In the genomic region with DNA sequence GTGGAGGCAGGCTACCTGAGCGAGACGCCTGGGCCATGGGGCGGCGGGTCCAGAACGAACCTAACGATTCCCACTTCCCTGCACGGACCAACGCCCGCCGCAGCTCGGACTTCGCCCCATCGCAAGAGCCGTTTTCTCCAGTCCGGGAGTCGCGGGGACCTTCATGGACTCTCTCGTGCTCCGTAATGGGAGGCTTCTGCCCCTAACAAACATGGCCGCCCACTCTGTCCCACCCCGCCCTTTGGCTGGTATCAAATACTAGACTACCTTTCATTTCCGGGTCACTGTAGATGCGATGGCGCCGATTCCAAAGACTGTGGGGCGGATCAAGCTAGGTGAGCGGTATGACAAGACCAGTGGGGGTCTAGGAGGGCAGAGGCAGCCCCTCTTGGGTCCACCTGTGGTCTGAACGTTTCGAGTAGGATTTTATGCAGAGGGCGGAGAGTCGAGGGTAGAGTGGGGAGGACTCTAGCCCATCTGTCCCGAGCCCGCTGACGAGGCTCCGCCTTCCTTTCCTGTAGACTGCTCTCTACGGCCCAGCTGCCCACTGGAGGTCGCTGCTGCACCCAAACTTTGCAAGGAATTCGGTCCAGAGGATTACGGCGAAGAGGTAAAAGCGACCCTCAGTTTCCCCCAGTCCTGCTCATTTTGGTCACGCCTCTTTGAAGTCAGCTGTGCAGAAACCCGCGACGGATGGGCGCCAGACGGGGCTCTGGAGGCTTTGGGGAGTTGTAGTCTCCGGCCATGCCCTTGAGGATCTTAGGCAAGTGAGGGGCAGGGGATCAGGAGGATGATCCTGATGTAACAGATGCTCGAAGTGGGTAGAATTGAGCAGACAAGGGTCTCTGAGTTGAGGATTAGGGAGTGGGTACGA, we compare ENCODE assay signal across 1 cellular context.
A peak's percentile ranks its signal among the peaks of the same experiment; 100 is the strongest.
TF ChIP-seq lines count a peak whose summit lies in the region.

A gene with protein sequence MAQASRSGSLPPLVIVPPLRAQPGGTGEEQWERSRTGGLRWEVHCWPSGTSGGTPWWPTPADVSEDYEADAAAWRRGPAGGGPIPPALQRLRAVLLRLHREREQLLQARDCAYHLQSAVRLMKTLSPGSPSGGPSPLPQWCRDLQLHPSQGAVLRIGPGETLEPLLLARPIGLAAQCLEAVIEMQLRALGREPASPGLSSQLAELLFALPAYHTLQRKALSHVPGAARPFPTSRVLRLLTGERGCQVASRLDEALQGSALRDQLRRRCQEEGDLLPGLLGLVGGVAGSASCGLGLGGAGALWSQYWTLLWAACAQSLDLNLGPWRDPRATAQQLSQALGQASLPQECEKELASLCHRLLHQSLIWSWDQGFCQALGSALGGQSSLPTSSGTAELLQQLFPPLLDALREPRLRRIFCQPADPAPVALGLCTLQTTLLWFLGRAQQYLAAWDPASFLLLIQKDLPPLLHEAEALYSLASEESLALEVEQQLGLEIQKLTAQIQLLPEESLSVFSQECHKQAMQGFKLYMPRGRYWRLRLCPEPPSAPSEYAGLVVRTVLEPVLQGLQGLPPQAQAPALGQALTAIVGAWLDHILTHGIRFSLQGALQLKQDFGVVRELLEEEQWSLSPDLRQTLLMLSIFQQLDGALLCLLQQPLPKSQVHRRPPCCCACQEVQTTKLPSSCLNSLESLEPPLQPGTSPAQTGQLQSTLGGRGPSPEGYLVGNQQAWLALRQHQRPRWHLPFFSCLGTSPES (minus strand): TSS at position 198 of the 874 bp plus-strand sequence. CDS start 161 bp downstream, at position 37.
A gene (plus strand): TSS at position 281 of the 874 bp plus-strand sequence. CDS start 15 bp downstream, at position 296.

TF ChIP-seq in K562, 482 proteins besides CTCF, POLR2A, EP300 and RAD21 (continued from another document and continues in another):
- TF ChIP-seq, protein P1, sequence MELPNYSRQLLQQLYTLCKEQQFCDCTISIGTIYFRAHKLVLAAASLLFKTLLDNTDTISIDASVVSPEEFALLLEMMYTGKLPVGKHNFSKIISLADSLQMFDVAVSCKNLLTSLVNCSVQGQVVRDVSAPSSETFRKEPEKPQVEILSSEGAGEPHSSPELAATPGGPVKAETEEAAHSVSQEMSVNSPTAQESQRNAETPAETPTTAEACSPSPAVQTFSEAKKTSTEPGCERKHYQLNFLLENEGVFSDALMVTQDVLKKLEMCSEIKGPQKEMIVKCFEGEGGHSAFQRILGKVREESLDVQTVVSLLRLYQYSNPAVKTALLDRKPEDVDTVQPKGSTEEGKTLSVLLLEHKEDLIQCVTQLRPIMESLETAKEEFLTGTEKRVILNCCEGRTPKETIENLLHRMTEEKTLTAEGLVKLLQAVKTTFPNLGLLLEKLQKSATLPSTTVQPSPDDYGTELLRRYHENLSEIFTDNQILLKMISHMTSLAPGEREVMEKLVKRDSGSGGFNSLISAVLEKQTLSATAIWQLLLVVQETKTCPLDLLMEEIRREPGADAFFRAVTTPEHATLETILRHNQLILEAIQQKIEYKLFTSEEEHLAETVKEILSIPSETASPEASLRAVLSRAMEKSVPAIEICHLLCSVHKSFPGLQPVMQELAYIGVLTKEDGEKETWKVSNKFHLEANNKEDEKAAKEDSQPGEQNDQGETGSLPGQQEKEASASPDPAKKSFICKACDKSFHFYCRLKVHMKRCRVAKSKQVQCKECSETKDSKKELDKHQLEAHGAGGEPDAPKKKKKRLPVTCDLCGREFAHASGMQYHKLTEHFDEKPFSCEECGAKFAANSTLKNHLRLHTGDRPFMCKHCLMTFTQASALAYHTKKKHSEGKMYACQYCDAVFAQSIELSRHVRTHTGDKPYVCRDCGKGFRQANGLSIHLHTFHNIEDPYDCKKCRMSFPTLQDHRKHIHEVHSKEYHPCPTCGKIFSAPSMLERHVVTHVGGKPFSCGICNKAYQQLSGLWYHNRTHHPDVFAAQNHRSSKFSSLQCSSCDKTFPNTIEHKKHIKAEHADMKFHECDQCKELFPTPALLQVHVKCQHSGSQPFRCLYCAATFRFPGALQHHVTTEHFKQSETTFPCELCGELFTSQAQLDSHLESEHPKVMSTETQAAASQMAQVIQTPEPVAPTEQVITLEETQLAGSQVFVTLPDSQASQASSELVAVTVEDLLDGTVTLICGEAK (IDR thresholded peaks at IDR 0.05): peak; percentile 95
- TF ChIP-seq, protein P1 (CRISPR knock-in tag; IDR thresholded peaks at IDR 0.05): no peak
- TF ChIP-seq, protein P2, sequence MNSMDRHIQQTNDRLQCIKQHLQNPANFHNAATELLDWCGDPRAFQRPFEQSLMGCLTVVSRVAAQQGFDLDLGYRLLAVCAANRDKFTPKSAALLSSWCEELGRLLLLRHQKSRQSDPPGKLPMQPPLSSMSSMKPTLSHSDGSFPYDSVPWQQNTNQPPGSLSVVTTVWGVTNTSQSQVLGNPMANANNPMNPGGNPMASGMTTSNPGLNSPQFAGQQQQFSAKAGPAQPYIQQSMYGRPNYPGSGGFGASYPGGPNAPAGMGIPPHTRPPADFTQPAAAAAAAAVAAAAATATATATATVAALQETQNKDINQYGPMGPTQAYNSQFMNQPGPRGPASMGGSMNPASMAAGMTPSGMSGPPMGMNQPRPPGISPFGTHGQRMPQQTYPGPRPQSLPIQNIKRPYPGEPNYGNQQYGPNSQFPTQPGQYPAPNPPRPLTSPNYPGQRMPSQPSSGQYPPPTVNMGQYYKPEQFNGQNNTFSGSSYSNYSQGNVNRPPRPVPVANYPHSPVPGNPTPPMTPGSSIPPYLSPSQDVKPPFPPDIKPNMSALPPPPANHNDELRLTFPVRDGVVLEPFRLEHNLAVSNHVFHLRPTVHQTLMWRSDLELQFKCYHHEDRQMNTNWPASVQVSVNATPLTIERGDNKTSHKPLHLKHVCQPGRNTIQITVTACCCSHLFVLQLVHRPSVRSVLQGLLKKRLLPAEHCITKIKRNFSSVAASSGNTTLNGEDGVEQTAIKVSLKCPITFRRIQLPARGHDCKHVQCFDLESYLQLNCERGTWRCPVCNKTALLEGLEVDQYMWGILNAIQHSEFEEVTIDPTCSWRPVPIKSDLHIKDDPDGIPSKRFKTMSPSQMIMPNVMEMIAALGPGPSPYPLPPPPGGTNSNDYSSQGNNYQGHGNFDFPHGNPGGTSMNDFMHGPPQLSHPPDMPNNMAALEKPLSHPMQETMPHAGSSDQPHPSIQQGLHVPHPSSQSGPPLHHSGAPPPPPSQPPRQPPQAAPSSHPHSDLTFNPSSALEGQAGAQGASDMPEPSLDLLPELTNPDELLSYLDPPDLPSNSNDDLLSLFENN (IDR thresholded peaks at IDR 0.05; ENCODE audit: low read depth in 2 of 2, low read length in 2 of 2): 0 out of 4 replicates have a peak, but pooled peaks of 1 of the 2 experiments have one; percentile 35
- TF ChIP-seq PML (IDR thresholded peaks at IDR 0.05; ENCODE audit: low read length) (peak; percentile 68), CXXC5 (CRISPR knock-in tag; IDR thresholded peaks at IDR 0.05) (0 out of 2 replicates have a peak, but pooled peaks have one; percentile 59), HLTF (IDR thresholded peaks at IDR 0.05) (no peak; the same call in 1 of the 2 replicates), TAF1 (IDR thresholded peaks at IDR 0.05; ENCODE audit: control insufficient read depth, extremely low read depth, insufficient read depth, low read length, severe bottlenecking) (peak; percentile 83), GABPB1 (CRISPR knock-in tag; IDR thresholded peaks at IDR 0.05) (peak; percentile 98)
- TF ChIP-seq, protein P3, sequence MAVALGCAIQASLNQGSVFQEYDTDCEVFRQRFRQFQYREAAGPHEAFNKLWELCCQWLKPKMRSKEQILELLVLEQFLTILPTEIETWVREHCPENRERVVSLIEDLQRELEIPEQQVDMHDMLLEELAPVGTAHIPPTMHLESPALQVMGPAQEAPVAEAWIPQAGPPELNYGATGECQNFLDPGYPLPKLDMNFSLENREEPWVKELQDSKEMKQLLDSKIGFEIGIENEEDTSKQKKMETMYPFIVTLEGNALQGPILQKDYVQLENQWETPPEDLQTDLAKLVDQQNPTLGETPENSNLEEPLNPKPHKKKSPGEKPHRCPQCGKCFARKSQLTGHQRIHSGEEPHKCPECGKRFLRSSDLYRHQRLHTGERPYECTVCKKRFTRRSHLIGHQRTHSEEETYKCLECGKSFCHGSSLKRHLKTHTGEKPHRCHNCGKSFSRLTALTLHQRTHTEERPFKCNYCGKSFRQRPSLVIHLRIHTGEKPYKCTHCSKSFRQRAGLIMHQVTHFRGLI (CRISPR knock-in tag; IDR thresholded peaks at IDR 0.05): no peak
- TF ChIP-seq, protein P4, sequence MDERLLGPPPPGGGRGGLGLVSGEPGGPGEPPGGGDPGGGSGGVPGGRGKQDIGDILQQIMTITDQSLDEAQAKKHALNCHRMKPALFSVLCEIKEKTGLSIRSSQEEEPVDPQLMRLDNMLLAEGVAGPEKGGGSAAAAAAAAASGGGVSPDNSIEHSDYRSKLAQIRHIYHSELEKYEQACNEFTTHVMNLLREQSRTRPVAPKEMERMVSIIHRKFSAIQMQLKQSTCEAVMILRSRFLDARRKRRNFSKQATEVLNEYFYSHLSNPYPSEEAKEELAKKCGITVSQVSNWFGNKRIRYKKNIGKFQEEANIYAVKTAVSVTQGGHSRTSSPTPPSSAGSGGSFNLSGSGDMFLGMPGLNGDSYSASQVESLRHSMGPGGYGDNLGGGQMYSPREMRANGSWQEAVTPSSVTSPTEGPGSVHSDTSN (CRISPR knock-in tag; IDR thresholded peaks at IDR 0.05; ENCODE audit: low read depth): no peak
- TF ChIP-seq, protein P4 (tag; conservative IDR thresholded peaks at IDR 0.05; ENCODE audit: low read depth): no peak
- TF ChIP-seq, protein P5, sequence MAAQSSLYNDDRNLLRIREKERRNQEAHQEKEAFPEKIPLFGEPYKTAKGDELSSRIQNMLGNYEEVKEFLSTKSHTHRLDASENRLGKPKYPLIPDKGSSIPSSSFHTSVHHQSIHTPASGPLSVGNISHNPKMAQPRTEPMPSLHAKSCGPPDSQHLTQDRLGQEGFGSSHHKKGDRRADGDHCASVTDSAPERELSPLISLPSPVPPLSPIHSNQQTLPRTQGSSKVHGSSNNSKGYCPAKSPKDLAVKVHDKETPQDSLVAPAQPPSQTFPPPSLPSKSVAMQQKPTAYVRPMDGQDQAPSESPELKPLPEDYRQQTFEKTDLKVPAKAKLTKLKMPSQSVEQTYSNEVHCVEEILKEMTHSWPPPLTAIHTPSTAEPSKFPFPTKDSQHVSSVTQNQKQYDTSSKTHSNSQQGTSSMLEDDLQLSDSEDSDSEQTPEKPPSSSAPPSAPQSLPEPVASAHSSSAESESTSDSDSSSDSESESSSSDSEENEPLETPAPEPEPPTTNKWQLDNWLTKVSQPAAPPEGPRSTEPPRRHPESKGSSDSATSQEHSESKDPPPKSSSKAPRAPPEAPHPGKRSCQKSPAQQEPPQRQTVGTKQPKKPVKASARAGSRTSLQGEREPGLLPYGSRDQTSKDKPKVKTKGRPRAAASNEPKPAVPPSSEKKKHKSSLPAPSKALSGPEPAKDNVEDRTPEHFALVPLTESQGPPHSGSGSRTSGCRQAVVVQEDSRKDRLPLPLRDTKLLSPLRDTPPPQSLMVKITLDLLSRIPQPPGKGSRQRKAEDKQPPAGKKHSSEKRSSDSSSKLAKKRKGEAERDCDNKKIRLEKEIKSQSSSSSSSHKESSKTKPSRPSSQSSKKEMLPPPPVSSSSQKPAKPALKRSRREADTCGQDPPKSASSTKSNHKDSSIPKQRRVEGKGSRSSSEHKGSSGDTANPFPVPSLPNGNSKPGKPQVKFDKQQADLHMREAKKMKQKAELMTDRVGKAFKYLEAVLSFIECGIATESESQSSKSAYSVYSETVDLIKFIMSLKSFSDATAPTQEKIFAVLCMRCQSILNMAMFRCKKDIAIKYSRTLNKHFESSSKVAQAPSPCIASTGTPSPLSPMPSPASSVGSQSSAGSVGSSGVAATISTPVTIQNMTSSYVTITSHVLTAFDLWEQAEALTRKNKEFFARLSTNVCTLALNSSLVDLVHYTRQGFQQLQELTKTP (IDR thresholded peaks at IDR 0.05; ENCODE audit: low read depth in 1 of 2, partially characterized antibody in 2 of 2): peak; percentile 59 to 82
- TF ChIP-seq, protein P6, sequence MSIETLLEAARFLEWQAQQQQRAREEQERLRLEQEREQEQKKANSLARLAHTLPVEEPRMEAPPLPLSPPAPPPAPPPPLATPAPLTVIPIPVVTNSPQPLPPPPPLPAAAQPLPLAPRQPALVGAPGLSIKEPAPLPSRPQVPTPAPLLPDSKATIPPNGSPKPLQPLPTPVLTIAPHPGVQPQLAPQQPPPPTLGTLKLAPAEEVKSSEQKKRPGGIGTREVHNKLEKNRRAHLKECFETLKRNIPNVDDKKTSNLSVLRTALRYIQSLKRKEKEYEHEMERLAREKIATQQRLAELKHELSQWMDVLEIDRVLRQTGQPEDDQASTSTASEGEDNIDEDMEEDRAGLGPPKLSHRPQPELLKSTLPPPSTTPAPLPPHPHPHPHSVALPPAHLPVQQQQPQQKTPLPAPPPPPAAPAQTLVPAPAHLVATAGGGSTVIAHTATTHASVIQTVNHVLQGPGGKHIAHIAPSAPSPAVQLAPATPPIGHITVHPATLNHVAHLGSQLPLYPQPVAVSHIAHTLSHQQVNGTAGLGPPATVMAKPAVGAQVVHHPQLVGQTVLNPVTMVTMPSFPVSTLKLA (conservative IDR thresholded peaks at IDR 0.05): peak; percentile 6 to 85
